ENCODE assay signal across 18 cellular contexts in genomic region chr2:926259-926780, GRCh38. TPM values are rescaled to one million over a fixed set of nuclear protein-coding genes. Genes with fewer than 3 reads are reported as not detected.
DNase-seq lines count a peak whose midpoint lies in the region; ATAC-seq and TF ChIP-seq lines count a peak whose summit lies in the region.
"Had no signal": no experiment of that assay in that cellular context is flagged by ENCODE, and none has a peak within 500 bp of the region (broad histone marks: within the 10 kb centered on the region; RNA-seq: fewer than 3 reads in every experiment).

No MANE protein-coding gene starts in this region.

- DNase-seq in left ventricle myocardium superior = no peak
- no peak for DNase-seq in left ventricle myocardium inferior
- peak in 5 of 7 donors; percentile 19 to 61 (median 45) for DNase-seq in adrenal gland
- DNase-seq in mesenteric fat pad (ENCODE audit: low spot score) = peak; percentile 74
- DNase-seq: ACHN; BE2C; CD4-positive, CD25-positive, alpha-beta regulatory T cell; CD8-positive, alpha-beta memory T cell; COR-L47; DMS 273 treated with DMSO at 0.1 percent for 48 hours; DMS53; GDM1; GM23248; H7 had no signal

- 43 to 61% (median 53%) methylated on average over 12 of the region's 12 CpGs for WGBS in adrenal gland, 4 donors

- TF ChIP-seq CTCF in left ventricle myocardium inferior (IDR thresholded peaks at IDR 0.05; ENCODE audit: borderline replicate concordance) = no peak
- TF ChIP-seq CTCF in adrenal gland (IDR thresholded peaks at IDR 0.05) = no peak

- H3K27me3 ChIP-seq in left ventricle myocardium inferior (ENCODE audit: low read depth) = peaks cover 37% of the 10 kb centered on the region
- no peaks in the 10 kb centered on the region for H3K27me3 ChIP-seq in adrenal gland
- H3K27me3 ChIP-seq: BE2C had no signal

- intact Hi-C loops in left ventricle myocardium superior (cut with micrococcal nuclease) = no loop called here
- intact Hi-C loops in left ventricle myocardium inferior (cut with micrococcal nuclease) = no loop called here
- intact Hi-C loops in adrenal gland (cut with DNase I) = no loop called here

- ATAC-seq in left ventricle myocardium superior (peak; percentile 57), HG02870 (IDR thresholded peaks at IDR 0.05; ENCODE audit: unreplicated experiment) (no peak), HG03571 (IDR thresholded peaks at IDR 0.05; ENCODE audit: unreplicated experiment) (no peak)
- ATAC-seq: HCT116 had no signal

- no peaks in the 10 kb centered on the region for H3K9me3 ChIP-seq in left ventricle myocardium inferior (replicated peaks)
- H3K9me3 ChIP-seq in adrenal gland (replicated peaks in 1 of 3) = no peaks in the 10 kb centered on the region
- H3K9me3 ChIP-seq: BE2C had no signal

- H3K4me3 ChIP-seq in left ventricle myocardium inferior = no peak overlapping the region
- no peak overlapping the region for H3K4me3 ChIP-seq in adrenal gland
- H3K4me3 ChIP-seq: GM23248 had no signal

- H3K27ac ChIP-seq in left ventricle myocardium inferior (replicated peaks) = no peak overlapping the region
- no peak overlapping the region for H3K27ac ChIP-seq in adrenal gland
- H3K27ac ChIP-seq: GM23248 had no signal

- no peak for TF ChIP-seq POLR2A in adrenal gland (IDR thresholded peaks at IDR 0.05)

- no peaks in the 10 kb centered on the region for H3K36me3 ChIP-seq in left ventricle myocardium inferior
- no peaks in the 10 kb centered on the region for H3K36me3 ChIP-seq in adrenal gland (replicated peaks in 1 of 2)
- H3K36me3 ChIP-seq: BE2C had no signal

- H3K4me1 ChIP-seq in left ventricle myocardium inferior (no peaks in the 10 kb centered on the region), adrenal gland (replicated peaks in 1 of 2) (peaks cover 0 to 9% of the 10 kb centered on the region in 2 donors)
- H3K4me1 ChIP-seq: BE2C had no signal

RNA-seq across cellular contexts. Expression of gene SNTG2, which starts 24.3 kb away (rescaled TPM):
- total RNA-seq in left ventricle myocardium superior (0.77 TPM), left ventricle myocardium inferior (0.47 TPM), adrenal gland (1 to 10 TPM in 4 of 8 donors, under 1 TPM in 3, not detected in 1; 0.26 to 4.3 (median 1.1) TPM), mesenteric fat pad (5.6 TPM)
- 1 to 10 TPM in 1 of 3 donors, under 1 TPM in 2; 0.48 to 1.5 (median 0.72) TPM for polyA plus RNA-seq in adrenal gland
- total RNA-seq: GM23248, HT-29 had no signal
- polyA plus RNA-seq: CD4-positive, CD25-positive, alpha-beta regulatory T cell; GM23248 had no signal

Comparison
In these comparisons a context has a peak if more than half of its experiments do, and no peak if none do; other contexts are left out.
1. DNase-seq: peak in adrenal gland (5 of 7) and mesenteric fat pad (single experiment); none in left ventricle myocardium superior (single experiment) and left ventricle myocardium inferior (single experiment).